ENCODE assay signal across 16 cellular contexts in genomic region chr11:69076129-69076791, GRCh38. TPM values are rescaled to one million over a fixed set of nuclear protein-coding genes. Genes with fewer than 3 reads are reported as not detected.
DNase-seq lines count a peak whose midpoint lies in the region; ATAC-seq and TF ChIP-seq lines count a peak whose summit lies in the region.
"Had no signal": no experiment of that assay in that cellular context is flagged by ENCODE, and none has a peak within 500 bp of the region (broad histone marks: within the 10 kb centered on the region; RNA-seq: fewer than 3 reads in every experiment).

No MANE protein-coding gene starts in this region.

- H3K4me1 Mint-ChIP-seq in activated CD4-positive, alpha-beta T cell treated with anti-CD3 and anti-CD28 coated beads for 36 hours, result peaks cover 15% of the 10 kb centered on the region
- H3K4me1 Mint-ChIP-seq in activated CD4-positive, alpha-beta T cell treated with anti-CD3 and anti-CD28 coated beads, Interleukin-2, amount 10 ng/mL, durations not matched to agents 7 days and 5 days, result peaks cover 21% of the 10 kb centered on the region

- H3K27ac ChIP-seq in PC-3 (ENCODE audit: low read length) (peak overlapping the region; percentile 77), fibroblast of lung (ENCODE audit: insufficient read depth, low read length) (peak overlapping the region; percentile 86), suprapubic skin (peak overlapping the region; percentile 25)
- H3K27ac ChIP-seq: foreskin keratinocyte had no signal

- no peaks in the 10 kb centered on the region for H3F3A ChIP-seq in PC-3 (ENCODE audit: low read length, unreplicated experiment)

- H3K27ac Mint-ChIP-seq in activated CD4-positive, alpha-beta T cell treated with anti-CD3 and anti-CD28 coated beads for 36 hours, result peak overlapping the region; percentile 31
- no peak overlapping the region for H3K27ac Mint-ChIP-seq in activated CD4-positive, alpha-beta T cell treated with anti-CD3 and anti-CD28 coated beads, Interleukin-2, amount 10 ng/mL, durations not matched to agents 7 days and 5 days

- H3K9me2 ChIP-seq in PC-3 (replicated peaks; ENCODE audit: low read length), result no peaks in the 10 kb centered on the region
- H3K9me2 ChIP-seq: SK-N-SH had no signal

- no peak for TF ChIP-seq EP300 in suprapubic skin (IDR thresholded peaks at IDR 0.05)

- H3K4me1 ChIP-seq in PC-3 (ENCODE audit: insufficient read depth, low read length), result peaks cover 31% of the 10 kb centered on the region
- H3K4me1 ChIP-seq in fibroblast of lung (ENCODE audit: control insufficient read depth, extremely low read depth, insufficient read depth, low read length), result peaks cover 15% of the 10 kb centered on the region
- H3K4me1 ChIP-seq in suprapubic skin, result peaks cover 16% of the 10 kb centered on the region

- H4K20me1 ChIP-seq in PC-3 (ENCODE audit: low read length) (no peaks in the 10 kb centered on the region), fibroblast of lung (ENCODE audit: control insufficient read depth, extremely low read depth, insufficient read depth, low read length) (no peaks in the 10 kb centered on the region)

- no peak overlapping the region for H3K4me3 Mint-ChIP-seq in activated CD4-positive, alpha-beta T cell treated with anti-CD3 and anti-CD28 coated beads for 36 hours
- H3K4me3 Mint-ChIP-seq in activated CD4-positive, alpha-beta T cell treated with anti-CD3 and anti-CD28 coated beads, Interleukin-2, amount 10 ng/mL, durations not matched to agents 7 days and 5 days, result no peak overlapping the region

- H3K27me3 ChIP-seq in PC-3 (ENCODE audit: low read length) (no peaks in the 10 kb centered on the region), fibroblast of lung (ENCODE audit: control insufficient read depth, insufficient read depth, low read length) (no peaks in the 10 kb centered on the region), suprapubic skin (no peaks in the 10 kb centered on the region)
- H3K27me3 ChIP-seq: foreskin keratinocyte had no signal

- intact Hi-C loops in activated CD4-positive, alpha-beta T cell treated with anti-CD3 and anti-CD28 coated beads for 36 hours (cut with DNase I, micrococcal nuclease), result no loop called here
- intact Hi-C loops in PC-3 (cut with micrococcal nuclease), result no loop called here

- POLR2A ChIA-PET in activated CD4-positive, alpha-beta T cell treated with anti-CD3 and anti-CD28 coated beads for 36 hours (lab: Charles Lee), result no interaction called here
- POLR2A ChIA-PET in activated CD4-positive, alpha-beta T cell treated with anti-CD3 and anti-CD28 coated beads, Interleukin-2, amount 10 ng/mL, durations not matched to agents 7 days and 5 days (lab: Charles Lee), result no interaction called here
- POLR2A ChIA-PET in PC-3 (lab: Charles Lee; ENCODE audit: unreplicated experiment), result no interaction called here

- no TSS peak for BruUV-seq in PC-3 (replicated peaks; lab: Mats Ljungman, UMichigan)

- H3K9me3 ChIP-seq in PC-3 (ENCODE audit: low read length), result no peaks in the 10 kb centered on the region
- no peaks in the 10 kb centered on the region for H3K9me3 ChIP-seq in fibroblast of lung (ENCODE audit: control insufficient read depth, insufficient read depth, low read depth, low read length)
- no peaks in the 10 kb centered on the region for H3K9me3 ChIP-seq in suprapubic skin
- H3K9me3 ChIP-seq: SK-N-SH had no signal

- DNase-seq in activated CD4-positive, alpha-beta T cell treated with anti-CD3 and anti-CD28 coated beads for 36 hours, result no peak
- DNase-seq in activated CD4-positive, alpha-beta T cell treated with anti-CD3 and anti-CD28 coated beads, Interleukin-2, amount 10 ng/mL, durations not matched to agents 7 days and 5 days, result no peak
- DNase-seq in PC-3 (peak; percentile 44), fibroblast of lung (ENCODE audit: low read depth in 2 of 2) (peak; percentile 43 to 90), suprapubic skin (ENCODE audit: low spot score in 2 of 2) (no peak), occipital lobe (lab: John Stamatoyannopoulos, UW) (no peak), islet precursor cell (no peak)
- DNase-seq: 8988T; activated CD4-positive, alpha-beta T cell treated with anti-CD3 and anti-CD28 coated beads for 48 hours; activated effector memory CD4-positive, alpha-beta T cell treated with Interleukin-2 at 50 U/mL for 16 hours; central memory CD4-positive, alpha-beta T cell; NCI-H1105 treated with DMSO at 0.1 percent for 48 hours; SK-N-SH; stimulated activated CD4-positive, alpha-beta T cell treated with anti-CD3 and anti-CD28 coated beads, Interleukin-4, amount 100 ng/mL, for 24 hours had no signal

- no peak for TF ChIP-seq CTCF in PC-3 (conservative IDR thresholded peaks at IDR 0.05; ENCODE audit: low read depth, low read length)
- TF ChIP-seq CTCF in fibroblast of lung (conservative IDR thresholded peaks at IDR 0.05 in 1 of 2, IDR thresholded peaks at IDR 0.05 in 1 of 2; ENCODE audit: low read depth in 1 of 2, low read length in 2 of 2), result no peak
- no peak for TF ChIP-seq CTCF in suprapubic skin (IDR thresholded peaks at IDR 0.05)

- H3K4me2 ChIP-seq in PC-3 (ENCODE audit: low read length) (0 out of 2 replicates have a peak overlapping the region, but pooled peaks have one; percentile 1), fibroblast of lung (ENCODE audit: extremely low read depth, insufficient read depth, low read length) (peak overlapping the region; percentile 75)
- H3K4me2 ChIP-seq: SK-N-SH had no signal

- H3K9ac ChIP-seq in PC-3 (ENCODE audit: low read length) (peak overlapping the region; percentile 49), fibroblast of lung (ENCODE audit: insufficient read depth, low read length) (peak overlapping the region; percentile 37)
- H3K9ac ChIP-seq: SK-N-SH had no signal

- H3K79me2 ChIP-seq in PC-3 (ENCODE audit: low read length) (no peaks in the 10 kb centered on the region), fibroblast of lung (ENCODE audit: control insufficient read depth, insufficient read depth, low read length) (no peaks in the 10 kb centered on the region)

- no peaks in the 10 kb centered on the region for H3K9me3 Mint-ChIP-seq in activated CD4-positive, alpha-beta T cell treated with anti-CD3 and anti-CD28 coated beads for 36 hours (ENCODE audit: low read depth)
- H3K9me3 Mint-ChIP-seq in activated CD4-positive, alpha-beta T cell treated with anti-CD3 and anti-CD28 coated beads, Interleukin-2, amount 10 ng/mL, durations not matched to agents 7 days and 5 days, result no peaks in the 10 kb centered on the region

- H3K4me3 ChIP-seq in PC-3 (ENCODE audit: low read length), result no peak overlapping the region
- no peak overlapping the region for H3K4me3 ChIP-seq in fibroblast of lung (replicated peaks in 1 of 4; ENCODE audit: control extremely low read depth in 1 of 4, insufficient read depth in 1 of 4, low read depth in 3 of 4, low read length in 4 of 4)
- no peak overlapping the region for H3K4me3 ChIP-seq in suprapubic skin

- H2AFZ ChIP-seq in PC-3 (ENCODE audit: low read length), result no peak overlapping the region
- no peak overlapping the region for H2AFZ ChIP-seq in fibroblast of lung (ENCODE audit: low read length)

- 78% methylated on average over 20 of the region's 20 CpGs for WGBS in suprapubic skin

- TF ChIP-seq POLR2A in suprapubic skin (IDR thresholded peaks at IDR 0.05), result no peak

- H3K36me3 Mint-ChIP-seq in activated CD4-positive, alpha-beta T cell treated with anti-CD3 and anti-CD28 coated beads for 36 hours (ENCODE audit: low read depth), result peaks cover 5% of the 10 kb centered on the region
- H3K36me3 Mint-ChIP-seq in activated CD4-positive, alpha-beta T cell treated with anti-CD3 and anti-CD28 coated beads, Interleukin-2, amount 10 ng/mL, durations not matched to agents 7 days and 5 days (ENCODE audit: low read depth), result peaks cover 5% of the 10 kb centered on the region

- no peaks in the 10 kb centered on the region for H3K27me3 Mint-ChIP-seq in activated CD4-positive, alpha-beta T cell treated with anti-CD3 and anti-CD28 coated beads for 36 hours
- no peaks in the 10 kb centered on the region for H3K27me3 Mint-ChIP-seq in activated CD4-positive, alpha-beta T cell treated with anti-CD3 and anti-CD28 coated beads, Interleukin-2, amount 10 ng/mL, durations not matched to agents 7 days and 5 days

- CTCF ChIA-PET in activated CD4-positive, alpha-beta T cell treated with anti-CD3 and anti-CD28 coated beads for 36 hours (lab: Charles Lee), result interaction anchor here (0.8 kb wide), 1 partner anchor 28 kb away, joined by 5 read pairs; the partner anchor contains the start of gene TPCN2
- CTCF ChIA-PET in activated CD4-positive, alpha-beta T cell treated with anti-CD3 and anti-CD28 coated beads, Interleukin-2, amount 10 ng/mL, durations not matched to agents 7 days and 5 days (lab: Charles Lee), result no interaction called here
- CTCF ChIA-PET in PC-3 (lab: Charles Lee), result no interaction called here

- no peak for ATAC-seq in activated CD4-positive, alpha-beta T cell treated with anti-CD3 and anti-CD28 coated beads for 36 hours
- ATAC-seq in PC-3, result no peak
- no peak for ATAC-seq in GM21360 (IDR thresholded peaks at IDR 0.05; ENCODE audit: unreplicated experiment)
- ATAC-seq: foreskin keratinocyte had no signal

- H3K36me3 ChIP-seq in PC-3 (ENCODE audit: low read depth, low read length) (peaks cover 5% of the 10 kb centered on the region; the same call in 1 of the 2 replicates), fibroblast of lung (ENCODE audit: control insufficient read depth, insufficient read depth, low read length) (peaks cover 8% of the 10 kb centered on the region), suprapubic skin (peaks cover 54% of the 10 kb centered on the region)

RNA-seq across cellular contexts. Expression of gene TPCN2, which starts 27.5 kb away (rescaled TPM):
- total RNA-seq in activated CD4-positive, alpha-beta T cell treated with anti-CD3 and anti-CD28 coated beads for 36 hours, result 10 to 100 TPM in 1 of 2 experiments, 1 to 10 TPM in 1; 7.4 to 10.4 TPM
- total RNA-seq in activated CD4-positive, alpha-beta T cell treated with anti-CD3 and anti-CD28 coated beads, Interleukin-2, amount 10 ng/mL, durations not matched to agents 7 days and 5 days, result 10 to 100 TPM; 18.0 to 22.1 TPM
- total RNA-seq in PC-3 (2014; rRNA removed) (13.0 and 14.5 TPM in 2 replicates), fibroblast of lung (8.7 and 11.7 TPM in 2 replicates), suprapubic skin (10 to 100 TPM in 3 of 4 donors, 1 to 10 TPM in 1; 8.4 to 30.3 (median 24.4) TPM), occipital lobe (7.6 TPM)
- polyA plus RNA-seq in fibroblast of lung, result 7.7 and 9.7 TPM in 2 replicates
- 7.1 and 9.9 TPM in 2 replicates for polyA plus RNA-seq in fibroblast of lung (2012)
- 24.2 and 31.8 TPM in 2 replicates for polyA minus RNA-seq in fibroblast of lung (ENCODE audit: low replicate concordance)

Comparison
In these comparisons a context has a peak if more than half of its experiments do, and no peak if none do; other contexts are left out.
1. DNase-seq: peak in PC-3 (single experiment) and fibroblast of lung (2 of 2); none in activated CD4-positive, alpha-beta T cell treated with anti-CD3 and anti-CD28 coated beads for 36 hours (single experiment), activated CD4-positive, alpha-beta T cell treated with anti-CD3 and anti-CD28 coated beads, Interleukin-2, amount 10 ng/mL, durations not matched to agents 7 days and 5 days (single experiment), suprapubic skin (0 of 2), occipital lobe (single experiment) and islet precursor cell (single experiment).
2. H3K27ac ChIP-seq: peak in every context shown above with its lines; median percentile 86 in fibroblast of lung; 77 in PC-3; 25 in suprapubic skin.